In genomic region chr7:114874170-114874569, GRCh38 we compare ENCODE assay signal across 17 cellular contexts.
"Had no signal": no experiment of that assay in that cellular context is flagged by ENCODE, and none has a peak within 500 bp of the region (broad histone marks: within the 10 kb centered on the region; RNA-seq: fewer than 3 reads in every experiment).

No MANE protein-coding gene starts in this region.

- H3K4me2 ChIP-seq: hepatocyte had no signal

- H3K27ac ChIP-seq: epithelial cell of prostate, esophagus muscularis mucosa, hepatocyte had no signal

- H3K27me3 ChIP-seq: esophagus muscularis mucosa, hepatocyte had no signal

- H3K36me3 ChIP-seq: esophagus muscularis mucosa had no signal

- ATAC-seq: left lobe of liver; naive thymus-derived CD4-positive, alpha-beta T cell had no signal

- H3K4me3 ChIP-seq: esophagus muscularis mucosa, hepatocyte had no signal

- H3K79me2 ChIP-seq: hepatocyte had no signal

- H2AFZ ChIP-seq: hepatocyte had no signal

- DNase-seq: cortex of kidney; effector memory CD4-positive, alpha-beta T cell; foreskin melanocyte; head of caudate nucleus; kidney glomerular epithelial cell; mesendoderm; naive thymus-derived CD4-positive, alpha-beta T cell; nephron progenitor cell; posterior cingulate gyrus; right cardiac atrium; small intestine; stimulated activated CD4-positive, alpha-beta T cell treated with anti-CD3 and anti-CD28 coated beads, Interleukin-2, amount 100 ng/mL, for 48 hours; stimulated activated naive CD4-positive, alpha-beta T cell treated with Interleukin-2 at 50 U/mL for 16 hours had no signal
